Comparison of ENCODE assay signal across 9 cellular contexts in the genomic region with DNA sequence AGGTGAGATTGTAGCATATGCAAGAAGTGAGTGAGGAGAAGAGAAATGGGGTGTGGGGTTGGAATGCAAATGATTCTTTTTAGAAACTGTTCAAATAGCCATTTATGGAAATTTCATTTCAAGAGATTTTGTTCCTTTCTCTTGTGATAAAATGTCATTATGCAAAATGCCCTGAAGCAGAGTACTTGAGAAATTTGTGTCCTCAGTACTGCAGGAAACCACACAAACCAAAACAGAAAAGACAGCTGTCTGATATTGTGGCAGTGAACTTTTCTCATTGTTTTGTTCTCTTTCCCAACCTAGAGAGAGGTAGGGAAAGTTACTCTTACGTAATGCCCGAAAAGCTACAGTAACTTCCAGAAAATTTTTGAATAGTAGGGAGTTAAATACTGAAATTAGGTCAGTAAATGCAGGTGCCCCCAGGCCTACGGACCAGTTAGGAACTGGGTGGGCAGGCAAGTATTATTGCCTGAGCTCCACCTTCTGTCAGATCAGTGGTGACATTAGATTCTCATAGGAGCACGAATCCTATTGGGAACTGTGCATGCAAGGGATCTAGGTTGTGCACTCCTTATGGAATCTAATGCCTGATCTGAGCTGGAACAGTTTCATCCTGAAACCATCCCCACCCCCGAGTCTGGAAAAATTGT. TPM values are rescaled to one million over a fixed set of nuclear protein-coding genes. Genes with fewer than 3 reads are reported as not detected.
DNase-seq lines count a peak whose midpoint lies in the region; ATAC-seq, FAIRE-seq and TF ChIP-seq lines count a peak whose summit lies in the region.
"Had no signal": no experiment of that assay in that cellular context is flagged by ENCODE, and none has a peak within 500 bp of the region (broad histone marks: within the 10 kb centered on the region; RNA-seq: fewer than 3 reads in every experiment).

No MANE protein-coding gene starts in this region.

- no peaks in the 10 kb centered on the region for H3K9me2 ChIP-seq in GM23248 (ENCODE audit: insufficient read depth)

- TF ChIP-seq POLR2A in H54 (IDR thresholded peaks at IDR 0.05; ENCODE audit: low read depth, low read length) (no peak), erythroblast (IDR thresholded peaks at IDR 0.05; ENCODE audit: low read length) (no peak)

- peak; percentile 55 for DNase-seq in H4 (ENCODE audit: low spot score)
- peak in 3 of 9 donors; percentile 5 to 12 (median 8) for DNase-seq in naive thymus-derived CD4-positive, alpha-beta T cell
- no peak for DNase-seq in NCI-H2196 treated with DMSO at 0.1 percent for 48 hours (lab: John Stamatoyannopoulos, UW; ENCODE audit: unreplicated experiment)
- DNase-seq in H54 (ENCODE audit: insufficient read length, low spot score) = no peak
- DNase-seq in erythroblast (lab: John Stamatoyannopoulos, UW) = no peak
- DNase-seq in GM23248 = no peak

- no peak overlapping the region for H3K4me3 ChIP-seq in naive thymus-derived CD4-positive, alpha-beta T cell (ENCODE audit: low read length)
- no peak overlapping the region for H3K4me3 ChIP-seq in GM23248

- peaks cover 78% of the 10 kb centered on the region for H3K36me3 ChIP-seq in KOPT-K1 (ENCODE audit: insufficient read depth, low read length)
- peaks cover 0 to 5% (median 5%) of the 10 kb centered on the region in 3 experiments for H3K36me3 ChIP-seq in naive thymus-derived CD4-positive, alpha-beta T cell (ENCODE audit: control insufficient read depth in 2 of 3, insufficient read depth in 3 of 3, low read length in 3 of 3)
- H3K36me3 ChIP-seq in GM23248 (ENCODE audit: low read depth) = peaks cover 74% of the 10 kb centered on the region

- H3K9me3 Mint-ChIP-seq in naive thymus-derived CD4-positive, alpha-beta T cell = peaks cover 0 to 3% (median 0%) of the 10 kb centered on the region in 11 donors
- H3K9me3 Mint-ChIP-seq: activated T-helper 1 cell treated with anti-CD3 and anti-CD28 coated beads, Interleukin-12 subunit alpha, Interleukin-12 subunit beta, Interleukin-2, Interleukin-4 antibody, amounts not matched to agents 30 ng/mL and 10 ng/mL and 1 ng/mL, durations not matched to agents 14 hours and 24 hours and 36 hours had no signal

- no peaks in the 10 kb centered on the region for H3K27me3 Mint-ChIP-seq in naive thymus-derived CD4-positive, alpha-beta T cell

- peak overlapping the region; percentile 11 for H3K27ac ChIP-seq in KOPT-K1 (ENCODE audit: low read depth, low read length, poor library complexity, severe bottlenecking)
- H3K27ac ChIP-seq in naive thymus-derived CD4-positive, alpha-beta T cell (ENCODE audit: low read depth, low read length) = peak overlapping the region; percentile 38
- no peak overlapping the region for H3K27ac ChIP-seq in GM23248

- no peak overlapping the region for H3K4me2 ChIP-seq in GM23248 (ENCODE audit: unreplicated experiment)

- peaks cover 25% of the 10 kb centered on the region; the same call in 1 of the 2 replicates for H3K79me2 ChIP-seq in GM23248 (ENCODE audit: insufficient read depth)

- no peak overlapping the region for H3K9ac ChIP-seq in GM23248

- no peak for FAIRE-seq in H54 (lab: Jason Lieb, UNC)

- no peak overlapping the region for H2AFZ ChIP-seq in GM23248

- CTCF ChIA-PET in naive thymus-derived CD4-positive, alpha-beta T cell (lab: Charles Lee) = no interaction called here

- peak overlapping the region in 7 of 9 donors; percentile 9 to 73 (median 50) for H3K27ac Mint-ChIP-seq in naive thymus-derived CD4-positive, alpha-beta T cell
- H3K27ac Mint-ChIP-seq: activated T-helper 1 cell treated with anti-CD3 and anti-CD28 coated beads, Interleukin-12 subunit alpha, Interleukin-12 subunit beta, Interleukin-2, Interleukin-4 antibody, amounts not matched to agents 30 ng/mL and 10 ng/mL and 1 ng/mL, durations not matched to agents 14 hours and 24 hours and 36 hours had no signal

- H3K9me3 ChIP-seq in KOPT-K1 (ENCODE audit: insufficient read depth, low read length, poor library complexity, severe bottlenecking) = no peaks in the 10 kb centered on the region
- H3K9me3 ChIP-seq in naive thymus-derived CD4-positive, alpha-beta T cell (ENCODE audit: control insufficient read depth in 2 of 3, low read length in 3 of 3) = no peaks in the 10 kb centered on the region
- H3K9me3 ChIP-seq in GM23248 (ENCODE audit: low read depth) = no peaks in the 10 kb centered on the region

- H3K4me1 ChIP-seq in naive thymus-derived CD4-positive, alpha-beta T cell (ENCODE audit: control insufficient read depth in 2 of 2, insufficient read depth in 2 of 2, low read length in 2 of 2) = peaks cover 10 to 23% of the 10 kb centered on the region in 2 donors
- H3K4me1 ChIP-seq in GM23248 (ENCODE audit: insufficient read depth) = peaks cover 5% of the 10 kb centered on the region; the same call in 1 of the 2 replicates

- H3K4me3 Mint-ChIP-seq in naive thymus-derived CD4-positive, alpha-beta T cell = peak overlapping the region in 9 of 10 donors; percentile 13 to 64 (median 31)
- H3K4me3 Mint-ChIP-seq: activated T-helper 1 cell treated with anti-CD3 and anti-CD28 coated beads, Interleukin-12 subunit alpha, Interleukin-12 subunit beta, Interleukin-2, Interleukin-4 antibody, amounts not matched to agents 30 ng/mL and 10 ng/mL and 1 ng/mL, durations not matched to agents 14 hours and 24 hours and 36 hours had no signal

- peaks cover 22 to 65% (median 55%) of the 10 kb centered on the region in 7 donors for H3K4me1 Mint-ChIP-seq in naive thymus-derived CD4-positive, alpha-beta T cell

- POLR2A ChIA-PET in naive thymus-derived CD4-positive, alpha-beta T cell (lab: Charles Lee) = no interaction called here

- peak; percentile 84 for ATAC-seq in GM18868 (IDR thresholded peaks at IDR 0.05; ENCODE audit: unreplicated experiment)
- peak; percentile 66 for ATAC-seq in naive thymus-derived CD4-positive, alpha-beta T cell

- peaks cover 48% of the 10 kb centered on the region; the same call in 1 of the 2 replicates for H3F3A ChIP-seq in GM23248 (ENCODE audit: insufficient read depth)

- WGBS in GM23248 (ENCODE audit: low coverage in 1 of 2, low lambda C conversion rate in 2 of 2, missing lambda C conversion rate in 2 of 2), 2 experiments = 88 to 94% methylated on average over 5 of the region's 5 CpGs

- in situ Hi-C loops in GM23248 (cut with MboI) = no loop called here

- no peaks in the 10 kb centered on the region for H3K27me3 ChIP-seq in naive thymus-derived CD4-positive, alpha-beta T cell (ENCODE audit: control insufficient read depth in 2 of 2, insufficient read depth in 2 of 2, low read length in 2 of 2)
- H3K27me3 ChIP-seq in GM23248 (replicated peaks; ENCODE audit: insufficient read depth) = no peaks in the 10 kb centered on the region

- no peaks in the 10 kb centered on the region for H4K20me1 ChIP-seq in GM23248 (ENCODE audit: insufficient read depth)

- intact Hi-C loops in naive thymus-derived CD4-positive, alpha-beta T cell (cut with micrococcal nuclease) = loop anchor here in 1 of 2 donors (10.0 kb wide), 1 partner anchor 220 kb away; no protein-coding TSS in a partner anchor

- H3K36me3 Mint-ChIP-seq in naive thymus-derived CD4-positive, alpha-beta T cell = peaks cover 0 to 53% (median 35%) of the 10 kb centered on the region in 5 donors

RNA-seq across cellular contexts. Expression of a gene that starts 34.0 kb away (rescaled TPM):
- 127 and 130 TPM in 2 replicates for total RNA-seq in H4 (2014; rRNA removed; shearing (Covaris generic))
- 10 to 100 TPM; 44.5 to 69.3 (median 53.7) TPM for total RNA-seq in naive thymus-derived CD4-positive, alpha-beta T cell
- polyA plus RNA-seq in naive thymus-derived CD4-positive, alpha-beta T cell = 10 to 100 TPM; 50.8 to 72.4 TPM
- total RNA-seq in GM23248 (2014; rRNA removed; shearing (Covaris generic)) = 80.1 and 84.5 TPM in 2 replicates
- polyA plus RNA-seq in GM23248 (2016; fragmentation: Nextera tagmentation; extraction: Ambion mirVana) = 97.1 and 99.4 TPM in 2 replicates
